In genomic region chr20:43682446-43682845, GRCh38 we compare ENCODE assay signal across 1 cellular context.
TF ChIP-seq lines count a peak whose summit lies in the region.

No MANE protein-coding gene starts in this region.

TF ChIP-seq in GM12878, 131 proteins besides CTCF, POLR2A, EP300 and RAD21 (continued from another document):
- TF ChIP-seq PRDM15 (CRISPR knock-in tag; IDR thresholded peaks at IDR 0.05) (no peak), JUNB (IDR thresholded peaks at IDR 0.05) (peak; percentile 5; the same call in 1 of the 2 replicates), IRF4 (IDR thresholded peaks at IDR 0.05; ENCODE audit: low read depth, low read length) (no peak), YY1 (IDR thresholded peaks at IDR 0.05; ENCODE audit: low read depth, low read length) (0 out of 2 replicates have a peak, but pooled peaks have one; percentile 3), ASH2L (IDR thresholded peaks at IDR 0.05; ENCODE audit: borderline replicate concordance, low read depth) (no peak), BHLHE40 (IDR thresholded peaks at IDR 0.05; ENCODE audit: borderline replicate concordance in 1 of 2, low read depth in 2 of 2, low read length in 1 of 2) (no peak), TAF1 (IDR thresholded peaks at IDR 0.05; ENCODE audit: borderline replicate concordance, low read depth, low read length) (no peak), ATF3 (IDR thresholded peaks at IDR 0.05; ENCODE audit: borderline replicate concordance, extremely low read depth, low read depth, low read length) (no peak), NR2F1 (conservative IDR thresholded peaks at IDR 0.05) (no peak), CREM (IDR thresholded peaks at IDR 0.05; ENCODE audit: low read depth) (no peak)
TF ChIP-seq in GM12878: peak in this region for 4.
